In genomic region chr6:132289761-132290160, GRCh38 we compare ENCODE assay signal across 1 cellular context.
TF ChIP-seq lines count a peak whose summit lies in the region.

No MANE protein-coding gene starts in this region.

TF ChIP-seq in HCT116, 20 proteins besides CTCF, POLR2A, EP300 and RAD21 (continued from another document):
- no peak for TF ChIP-seq REST (IDR thresholded peaks at IDR 0.05; ENCODE audit: low read depth)
- TF ChIP-seq SIN3A (IDR thresholded peaks at IDR 0.05; ENCODE audit: low read depth), result no peak
- TF ChIP-seq ATF3 (IDR thresholded peaks at IDR 0.05), result no peak
- no peak for TF ChIP-seq MAX (IDR thresholded peaks at IDR 0.05)
- TF ChIP-seq TCF7L2 (IDR thresholded peaks at IDR 0.05; ENCODE audit: borderline replicate concordance, extremely low read depth, insufficient read depth, insufficient read length), result no peak
- no peak for TF ChIP-seq YY1 (IDR thresholded peaks at IDR 0.05; ENCODE audit: extremely low read depth, insufficient replicate concordance, low read depth, low read length)
- no peak for TF ChIP-seq EGR1 (IDR thresholded peaks at IDR 0.05; ENCODE audit: low read depth)
- no peak for TF ChIP-seq ELF1 (IDR thresholded peaks at IDR 0.05; ENCODE audit: borderline replicate concordance, low read depth)
- TF ChIP-seq SRF (IDR thresholded peaks at IDR 0.05; ENCODE audit: low read depth), result no peak
- no peak for TF ChIP-seq CBX3 (IDR thresholded peaks at IDR 0.05; ENCODE audit: low read depth)
